In the genomic region with DNA sequence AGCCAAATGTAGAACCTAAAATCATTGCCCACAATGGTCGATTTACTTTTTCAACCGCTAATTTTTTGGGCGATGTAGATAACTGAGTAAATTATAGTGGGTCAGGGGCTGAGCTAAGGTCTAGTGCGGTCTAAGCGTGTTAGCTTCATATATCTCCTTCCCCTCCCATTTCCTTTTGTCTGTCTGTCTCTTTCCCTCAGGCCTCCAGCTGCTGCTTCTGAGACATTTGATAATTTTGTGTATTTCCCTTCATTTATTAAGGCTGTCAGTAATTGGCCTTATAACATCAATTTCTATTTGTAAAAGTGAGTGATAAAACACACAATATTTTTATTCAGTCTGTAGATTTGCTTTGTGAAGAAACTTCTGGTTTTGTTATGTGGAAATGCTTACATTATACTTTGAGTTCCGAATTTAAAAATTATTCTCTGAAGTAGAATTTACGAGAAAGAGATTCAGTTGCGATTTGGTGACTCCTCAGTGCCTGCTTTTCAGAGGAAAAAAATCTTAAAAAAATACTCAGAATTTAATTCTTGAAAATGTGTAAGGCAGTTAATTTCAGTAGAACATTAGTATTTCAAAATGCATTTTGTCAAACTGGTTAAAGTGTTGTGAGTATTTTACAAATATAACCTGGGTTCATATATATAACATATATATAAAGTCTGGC, we compare ENCODE assay signal across 8 cellular contexts. TPM values are rescaled to one million over a fixed set of nuclear protein-coding genes. Genes with fewer than 3 reads are reported as not detected.
DNase-seq lines count a peak whose midpoint lies in the region; ATAC-seq and TF ChIP-seq lines count a peak whose summit lies in the region.

No MANE protein-coding gene starts in this region.

- H3K4me2 ChIP-seq in SK-N-SH, result peak overlapping the region; percentile 78
- H3K4me2 ChIP-seq in SU-DHL-6 (ENCODE audit: low read depth, low read length, poor library complexity, severe bottlenecking), result peak overlapping the region; percentile 75

- H3K79me2 ChIP-seq in SK-N-SH (ENCODE audit: insufficient read depth) (no peaks in the 10 kb centered on the region), SU-DHL-6 (ENCODE audit: insufficient read depth, low read length) (no peaks in the 10 kb centered on the region)

- no peak overlapping the region for H3K27ac Mint-ChIP-seq in stimulated activated naive CD8-positive, alpha-beta T cell treated with anti-CD3 and anti-CD28 coated beads, Interleukin-15, amount 100 ng/mL, for 72 hours

- H3F3A ChIP-seq in SK-N-SH (replicated peaks; ENCODE audit: insufficient read depth), result peaks cover 11% of the 10 kb centered on the region
- peaks cover 26% of the 10 kb centered on the region; the same call in 1 of the 2 replicates for H3F3A ChIP-seq in SU-DHL-6 (ENCODE audit: insufficient read depth)

- H3K27me3 ChIP-seq in SK-N-SH (ENCODE audit: insufficient read depth) (no peaks in the 10 kb centered on the region), SU-DHL-6 (ENCODE audit: low read length) (no peaks in the 10 kb centered on the region), gastroesophageal sphincter (no peaks in the 10 kb centered on the region)

- TF ChIP-seq EP300 in SK-N-SH (IDR thresholded peaks at IDR 0.05; ENCODE audit: borderline replicate concordance in 1 of 2, low read depth in 1 of 2, low read length in 1 of 2), result no peak
- no peak for TF ChIP-seq EP300 in gastroesophageal sphincter (IDR thresholded peaks at IDR 0.05)

- no peaks in the 10 kb centered on the region for H3K9me3 Mint-ChIP-seq in stimulated activated naive CD8-positive, alpha-beta T cell treated with anti-CD3 and anti-CD28 coated beads, Interleukin-15, amount 100 ng/mL, for 72 hours

- H4K20me1 ChIP-seq in SK-N-SH (ENCODE audit: insufficient read depth) (no peaks in the 10 kb centered on the region), SU-DHL-6 (ENCODE audit: low read depth, low read length) (0 out of 2 replicates have a peak, but pooled peaks cover 19% of the 10 kb centered on the region)

- no peaks in the 10 kb centered on the region for H3K9me2 ChIP-seq in SK-N-SH
- H3K9me2 ChIP-seq in SU-DHL-6 (replicated peaks; ENCODE audit: insufficient read depth, low read length), result no peaks in the 10 kb centered on the region

- H3K4me1 ChIP-seq in SK-N-SH (ENCODE audit: control insufficient read depth in 1 of 2, insufficient read depth in 2 of 2, low read depth in 1 of 2, low read length in 1 of 2), result peaks cover 0 to 5% of the 10 kb centered on the region in 2 experiments; a peak in 2 of 4 replicates
- H3K4me1 ChIP-seq in gastroesophageal sphincter, result peaks cover 0 to 28% (median 0%) of the 10 kb centered on the region in 3 donors

- H2AFZ ChIP-seq in SK-N-SH (ENCODE audit: low read depth) (peak overlapping the region; percentile 81), SU-DHL-6 (ENCODE audit: low read depth, low read length, severe bottlenecking) (peak overlapping the region; percentile 43)

- no peak for TF ChIP-seq RAD21 in SK-N-SH (IDR thresholded peaks at IDR 0.05; ENCODE audit: low read length)

- DNase-seq in SK-N-SH (no peak), HuH-7 (ENCODE audit: low spot score) (no peak), cerebellum (ENCODE audit: low spot score) (no peak)
- no peak for DNase-seq in stimulated activated naive CD8-positive, alpha-beta T cell treated with anti-CD3 and anti-CD28 coated beads, Interleukin-15, amount 100 ng/mL, for 72 hours

- H3K4me1 Mint-ChIP-seq in stimulated activated naive CD8-positive, alpha-beta T cell treated with anti-CD3 and anti-CD28 coated beads, Interleukin-15, amount 100 ng/mL, for 72 hours, result peaks cover 13% of the 10 kb centered on the region

- peak overlapping the region; percentile 71 to 93 for H3K4me3 ChIP-seq in SK-N-SH (ENCODE audit: low read depth in 2 of 2, low read length in 1 of 2)
- H3K4me3 ChIP-seq in SU-DHL-6 (ENCODE audit: insufficient read depth, low read length, poor library complexity, severe bottlenecking), result peak overlapping the region; percentile 77
- H3K4me3 ChIP-seq in gastroesophageal sphincter, result peak overlapping the region; percentile 89

- no peak for ATAC-seq in SK-N-SH treated with all-trans-retinoic acid at 6 μM for 48 hours
- ATAC-seq in gastroesophageal sphincter, result no peak
- ATAC-seq in stimulated activated naive CD8-positive, alpha-beta T cell treated with anti-CD3 and anti-CD28 coated beads, Interleukin-15, amount 100 ng/mL, for 72 hours, result no peak
- no peak for ATAC-seq in activated CD4-positive, CD25-positive, alpha-beta regulatory T cell treated with anti-CD3 and anti-CD28 coated beads, Interleukin-2, amount 50 U/mL, for 24 hours

- H3K9ac ChIP-seq in SK-N-SH (peak overlapping the region; percentile 45; the same call in 1 of the 2 replicates), SU-DHL-6 (ENCODE audit: low read length) (peak overlapping the region; percentile 76)

- POLR2A ChIA-PET in SK-N-SH (lab: Yijun Ruan, JAX), result interaction anchor here (0.9 kb wide), 1 partner anchor 42 kb away, joined by 3 read pairs; no protein-coding TSS in a partner anchor

- peak overlapping the region; percentile 81 to 85 for H3K4me3 Mint-ChIP-seq in stimulated activated naive CD8-positive, alpha-beta T cell treated with anti-CD3 and anti-CD28 coated beads, Interleukin-15, amount 100 ng/mL, for 72 hours

- TF ChIP-seq CTCF in SK-N-SH (IDR thresholded peaks at IDR 0.05), result no peak
- TF ChIP-seq CTCF in SU-DHL-6 (IDR thresholded peaks at IDR 0.05; ENCODE audit: insufficient read depth, low read length, poor library complexity, severe bottlenecking), result no peak
- no peak for TF ChIP-seq CTCF in gastroesophageal sphincter (IDR thresholded peaks at IDR 0.05)

- 48% methylated on average over 8 of the region's 8 CpGs for WGBS in SK-N-SH (ENCODE audit: low lambda C conversion rate)
- 32 to 46% methylated on average over 7 to 8 of the region's 8 CpGs for WGBS in gastroesophageal sphincter (ENCODE audit: low coverage in 1 of 2), 2 donors

- no peaks in the 10 kb centered on the region for H3K36me3 ChIP-seq in SK-N-SH (replicated peaks in 1 of 2; ENCODE audit: control insufficient read depth in 1 of 2, insufficient read depth in 2 of 2, low read length in 1 of 2)
- H3K36me3 ChIP-seq in SU-DHL-6 (ENCODE audit: low read length), result no peaks in the 10 kb centered on the region
- H3K36me3 ChIP-seq in gastroesophageal sphincter, result no peaks in the 10 kb centered on the region

- no peak for TF ChIP-seq POLR2A in gastroesophageal sphincter (IDR thresholded peaks at IDR 0.05)

- no peaks in the 10 kb centered on the region for H3K9me3 ChIP-seq in SK-N-SH
- no peaks in the 10 kb centered on the region for H3K9me3 ChIP-seq in SU-DHL-6 (ENCODE audit: insufficient read depth, low read length)
- no peaks in the 10 kb centered on the region for H3K9me3 ChIP-seq in gastroesophageal sphincter

- CTCF ChIA-PET in SK-N-SH (lab: Yijun Ruan, JAX), result interaction anchor here (0.7 to 1.5 kb wide), 4 partner anchors 36 to 396 kb away, joined by 3 to 8 read pairs (median 3); no protein-coding TSS in a partner anchor

- H3K27ac ChIP-seq in SK-N-SH (ENCODE audit: low read depth in 2 of 2, low read length in 1 of 2) (peak overlapping the region in 1 of 2 experiments; percentile 82; a peak in 2 of 4 replicates), SU-DHL-6 (ENCODE audit: low read depth, low read length) (no peak overlapping the region), gastroesophageal sphincter (peak overlapping the region in 3 of 4 donors; percentile 86 to 91 (median 87))

- H3K27me3 Mint-ChIP-seq in stimulated activated naive CD8-positive, alpha-beta T cell treated with anti-CD3 and anti-CD28 coated beads, Interleukin-15, amount 100 ng/mL, for 72 hours, result peaks cover 11% of the 10 kb centered on the region

TF ChIP-seq in SK-N-SH, 30 proteins besides CTCF, POLR2A, EP300 and RAD21 (continues in another document):
- TF ChIP-seq POLR2AphosphoS5 (IDR thresholded peaks at IDR 0.05; ENCODE audit: low read depth, low read length), result no peak
- TF ChIP-seq NRF1 (IDR thresholded peaks at IDR 0.05; ENCODE audit: low read depth, low read length), result no peak
- no peak for TF ChIP-seq RCOR1 (IDR thresholded peaks at IDR 0.05; ENCODE audit: low read length)

TF ChIP-seq in SK-N-SH treated with all-trans-retinoic acid at 6 μM for 48 hours, 23 proteins besides CTCF, POLR2A, EP300 and RAD21 (continues in another document):
- TF ChIP-seq, protein P1, sequence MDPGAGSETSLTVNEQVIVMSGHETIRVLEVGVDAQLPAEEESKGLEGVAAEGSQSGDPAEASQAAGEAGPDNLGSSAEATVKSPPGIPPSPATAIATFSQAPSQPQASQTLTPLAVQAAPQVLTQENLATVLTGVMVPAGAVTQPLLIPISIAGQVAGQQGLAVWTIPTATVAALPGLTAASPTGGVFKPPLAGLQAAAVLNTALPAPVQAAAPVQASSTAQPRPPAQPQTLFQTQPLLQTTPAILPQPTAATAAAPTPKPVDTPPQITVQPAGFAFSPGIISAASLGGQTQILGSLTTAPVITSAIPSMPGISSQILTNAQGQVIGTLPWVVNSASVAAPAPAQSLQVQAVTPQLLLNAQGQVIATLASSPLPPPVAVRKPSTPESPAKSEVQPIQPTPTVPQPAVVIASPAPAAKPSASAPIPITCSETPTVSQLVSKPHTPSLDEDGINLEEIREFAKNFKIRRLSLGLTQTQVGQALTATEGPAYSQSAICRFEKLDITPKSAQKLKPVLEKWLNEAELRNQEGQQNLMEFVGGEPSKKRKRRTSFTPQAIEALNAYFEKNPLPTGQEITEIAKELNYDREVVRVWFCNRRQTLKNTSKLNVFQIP (CRISPR knock-in tag; IDR thresholded peaks at IDR 0.05; ENCODE audit: borderline replicate concordance, low read depth), result no peak
- TF ChIP-seq, protein P2, sequence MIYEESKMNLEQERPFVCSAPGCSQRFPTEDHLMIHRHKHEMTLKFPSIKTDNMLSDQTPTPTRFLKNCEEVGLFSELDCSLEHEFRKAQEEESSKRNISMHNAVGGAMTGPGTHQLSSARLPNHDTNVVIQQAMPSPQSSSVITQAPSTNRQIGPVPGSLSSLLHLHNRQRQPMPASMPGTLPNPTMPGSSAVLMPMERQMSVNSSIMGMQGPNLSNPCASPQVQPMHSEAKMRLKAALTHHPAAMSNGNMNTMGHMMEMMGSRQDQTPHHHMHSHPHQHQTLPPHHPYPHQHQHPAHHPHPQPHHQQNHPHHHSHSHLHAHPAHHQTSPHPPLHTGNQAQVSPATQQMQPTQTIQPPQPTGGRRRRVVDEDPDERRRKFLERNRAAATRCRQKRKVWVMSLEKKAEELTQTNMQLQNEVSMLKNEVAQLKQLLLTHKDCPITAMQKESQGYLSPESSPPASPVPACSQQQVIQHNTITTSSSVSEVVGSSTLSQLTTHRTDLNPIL (CRISPR knock-in tag; IDR thresholded peaks at IDR 0.05; ENCODE audit: low read depth), result no peak
- TF ChIP-seq SNAI2 (CRISPR knock-in tag; IDR thresholded peaks at IDR 0.05), result no peak
- no peak for TF ChIP-seq GLIS3 (CRISPR knock-in tag; IDR thresholded peaks at IDR 0.05)
- no peak for TF ChIP-seq RARB (CRISPR knock-in tag; IDR thresholded peaks at IDR 0.05)
- no peak for TF ChIP-seq ZNF70 (CRISPR knock-in tag; IDR thresholded peaks at IDR 0.05)
- no peak for TF ChIP-seq TOX (CRISPR knock-in tag; IDR thresholded peaks at IDR 0.05; ENCODE audit: borderline replicate concordance)
- no peak for TF ChIP-seq ZFP30 (CRISPR knock-in tag; IDR thresholded peaks at IDR 0.05)
- TF ChIP-seq OSR1 (CRISPR knock-in tag; IDR thresholded peaks at IDR 0.05), result no peak

RNA-seq across cellular contexts. Expression of a gene that starts 1.4 kb away (rescaled TPM):
- 0.44 and 0.65 TPM in 2 replicates for polyA plus RNA-seq in SK-N-SH (2012; rRNA removed)
- polyA plus RNA-seq in SK-N-SH (2012; cell fraction: cytosol; rRNA removed), result 0.76 and 0.88 TPM in 2 replicates
- polyA plus RNA-seq in SK-N-SH (2012; cell fraction: nucleus; rRNA removed), result 0.28 and 0.55 TPM in 2 replicates
- total RNA-seq in gastroesophageal sphincter (1 to 10 TPM; 8.0 to 8.6 (median 8.3) TPM), cerebellum (42.9 TPM)
